ENCODE assay signal across 14 cellular contexts in the genomic region with DNA sequence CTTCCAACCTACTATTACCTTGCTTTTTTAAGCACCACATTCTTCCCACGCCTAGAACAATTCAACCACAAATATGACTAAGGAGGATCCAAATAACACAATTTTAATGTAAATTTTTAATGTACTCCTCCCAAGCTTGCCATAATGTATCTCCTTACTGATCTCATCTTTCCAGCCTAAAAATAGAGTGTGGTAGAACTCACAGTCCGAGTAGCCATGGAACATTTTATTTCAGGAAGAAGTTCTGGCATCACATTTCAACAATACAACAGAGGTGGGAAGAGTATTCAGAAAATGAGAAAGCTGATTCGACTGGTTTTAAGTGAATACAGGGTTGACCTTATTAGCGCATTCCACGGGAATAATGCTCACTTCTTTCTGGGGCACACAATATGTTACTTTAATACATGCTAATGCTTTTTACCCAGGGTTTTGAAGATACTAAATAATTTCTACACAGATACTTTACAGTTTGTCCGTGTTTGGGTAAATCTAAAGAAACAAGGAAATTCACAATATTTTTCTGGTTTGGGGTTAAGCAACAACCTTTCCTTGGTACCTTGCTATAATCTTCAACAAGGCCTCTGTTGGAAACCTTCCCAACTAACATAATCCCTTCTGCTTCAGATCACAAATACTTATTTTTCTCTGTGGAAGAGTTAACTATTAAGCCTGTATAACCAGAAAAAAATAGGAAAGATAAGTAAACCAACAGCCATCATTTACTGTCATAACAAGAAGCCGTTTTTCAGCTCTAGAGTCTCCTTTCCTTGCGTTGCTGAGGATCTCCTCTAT.
"Had no signal": no experiment of that assay in that cellular context is flagged by ENCODE, and none has a peak within 500 bp of the region (broad histone marks: within the 10 kb centered on the region; RNA-seq: fewer than 3 reads in every experiment).

No MANE protein-coding gene starts in this region.

- H3K27me3 ChIP-seq: hepatocyte, right lobe of liver had no signal

- H3K27ac ChIP-seq: hepatocyte, right lobe of liver, VCaP had no signal

- H3K4me1 ChIP-seq: right lobe of liver had no signal

- H3K27ac Mint-ChIP-seq: activated CD4-positive, alpha-beta memory T cell treated with anti-CD3 and anti-CD28 coated beads, Interleukin-2, amount 10 ng/mL, durations not matched to agents 7 days and 5 days; activated naive CD8-positive, alpha-beta T cell treated with anti-CD3 and anti-CD28 coated beads for 36 hours had no signal

- DNase-seq: activated CD4-positive, alpha-beta memory T cell treated with anti-CD3 and anti-CD28 coated beads, Interleukin-2, amount 10 ng/mL, durations not matched to agents 7 days and 5 days; activated gamma-delta T cell treated with Interleukin-2 at 50 U/mL for 16 hours; activated naive CD8-positive, alpha-beta T cell treated with anti-CD3 and anti-CD28 coated beads for 36 hours; activated T-cell treated with anti-CD3 and anti-CD28 coated beads, Interleukin-2, amount 50 U/mL, for 48 hours; anterior cingulate cortex; right lobe of liver; stimulated activated CD4-positive, alpha-beta T cell treated with anti-CD3 and anti-CD28 coated beads, Interleukin-2, amount 100 ng/mL, for 24 hours; stimulated activated naive CD4-positive, alpha-beta T cell; substantia nigra; SW 1271; trophoblast cell had no signal

- H3K4me3 Mint-ChIP-seq: activated CD4-positive, alpha-beta memory T cell treated with anti-CD3 and anti-CD28 coated beads, Interleukin-2, amount 10 ng/mL, durations not matched to agents 7 days and 5 days; activated naive CD8-positive, alpha-beta T cell treated with anti-CD3 and anti-CD28 coated beads for 36 hours had no signal

- H3K9me3 ChIP-seq: right lobe of liver had no signal

- H3K4me3 ChIP-seq: hepatocyte, right lobe of liver had no signal

- H3K27me3 Mint-ChIP-seq: activated CD4-positive, alpha-beta memory T cell treated with anti-CD3 and anti-CD28 coated beads, Interleukin-2, amount 10 ng/mL, durations not matched to agents 7 days and 5 days; activated naive CD8-positive, alpha-beta T cell treated with anti-CD3 and anti-CD28 coated beads for 36 hours had no signal

- H3K9me3 Mint-ChIP-seq: activated CD4-positive, alpha-beta memory T cell treated with anti-CD3 and anti-CD28 coated beads, Interleukin-2, amount 10 ng/mL, durations not matched to agents 7 days and 5 days; activated naive CD8-positive, alpha-beta T cell treated with anti-CD3 and anti-CD28 coated beads for 36 hours had no signal

- FAIRE-seq: colon had no signal
